29 cellular contexts compared by ENCODE assay signal in the genomic region with DNA sequence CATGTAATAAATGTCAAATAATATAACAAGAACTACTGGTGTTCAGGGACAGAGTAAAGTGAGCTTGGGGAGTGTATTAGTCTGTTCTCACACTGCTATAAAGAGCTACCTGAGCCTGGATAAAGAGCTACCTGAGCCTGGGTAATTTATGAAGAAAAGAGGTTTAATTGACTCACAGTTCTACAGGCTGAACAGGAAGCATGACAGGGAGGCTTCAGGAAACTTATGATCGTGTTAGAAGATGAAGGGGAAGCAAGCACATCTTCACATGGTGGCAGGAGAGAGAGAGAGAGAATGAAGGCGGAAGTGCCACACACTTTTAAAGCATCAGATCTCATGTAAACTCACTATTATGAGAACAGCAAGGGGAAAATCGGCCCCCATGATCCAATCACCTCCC.
"Had no signal": no experiment of that assay in that cellular context is flagged by ENCODE, and none has a peak within 500 bp of the region (broad histone marks: within the 10 kb centered on the region; RNA-seq: fewer than 3 reads in every experiment).

No MANE protein-coding gene starts in this region.

- H3K27me3 Mint-ChIP-seq: dendritic cell treated with granulocyte-macrophage colony-stimulating factor and Interleukin-4, amounts not matched to agents 40 ng/mL and 50 ng/mL, for 4 days; effector memory CD8-positive, alpha-beta T cell had no signal

- H3K9me3 ChIP-seq: colonic mucosa, esophagus muscularis mucosa, esophagus squamous epithelium, gastrocnemius medialis, gastroesophageal sphincter had no signal

- H3K27ac ChIP-seq: colonic mucosa, coronary artery, dorsolateral prefrontal cortex, epithelial cell of prostate, esophagus muscularis mucosa, esophagus squamous epithelium, foreskin keratinocyte, gastrocnemius medialis, gastroesophageal sphincter, heart left ventricle, heart right ventricle, hepatocyte had no signal

- H3K4me1 Mint-ChIP-seq: endodermal cell had no signal

- ATAC-seq: effector memory CD8-positive, alpha-beta T cell; esophagus mucosa; foreskin keratinocyte; gastrocnemius medialis; gastroesophageal sphincter; heart left ventricle; heart right ventricle had no signal

- H2AFZ ChIP-seq: hepatocyte had no signal

- H3K79me2 ChIP-seq: hepatocyte had no signal

- H3K36me3 ChIP-seq: colonic mucosa, esophagus muscularis mucosa, esophagus squamous epithelium, gastrocnemius medialis, gastroesophageal sphincter, heart left ventricle, heart right ventricle had no signal

- H3K4me2 ChIP-seq: hepatocyte had no signal

- H3K4me1 ChIP-seq: colonic mucosa, esophagus muscularis mucosa, esophagus squamous epithelium, foreskin keratinocyte, gastrocnemius medialis, gastroesophageal sphincter, heart left ventricle, heart right ventricle had no signal

- FAIRE-seq: colon, endothelial cell of umbilical vein, frontal cortex had no signal

- H3K4me3 Mint-ChIP-seq: dendritic cell treated with granulocyte-macrophage colony-stimulating factor and Interleukin-4, amounts not matched to agents 40 ng/mL and 50 ng/mL, for 4 days; effector memory CD8-positive, alpha-beta T cell; endodermal cell had no signal

- H3K4me3 ChIP-seq: colonic mucosa, coronary artery, dorsolateral prefrontal cortex, esophagus muscularis mucosa, esophagus squamous epithelium, gastrocnemius medialis, gastroesophageal sphincter, heart left ventricle, heart right ventricle, hepatocyte had no signal

- H3K27me3 ChIP-seq: colonic mucosa, dorsolateral prefrontal cortex, esophagus muscularis mucosa, esophagus squamous epithelium, foreskin keratinocyte, gastrocnemius medialis, gastroesophageal sphincter, heart left ventricle, heart right ventricle, hepatocyte had no signal

- DNase-seq: colonic mucosa; cortex of kidney; dermis blood vessel endothelial cell; dorsolateral prefrontal cortex; effector CD4-positive, alpha-beta T cell; effector CD8-positive, alpha-beta T cell; effector memory CD4-positive, alpha-beta T cell; effector memory CD8-positive, alpha-beta T cell; endodermal cell; erythroblast; esophagus squamous epithelium; foreskin fibroblast; foreskin keratinocyte; foreskin melanocyte; gastrocnemius medialis; glutamatergic neuron; head of caudate nucleus; heart left ventricle; heart right ventricle had no signal

- H3K27ac Mint-ChIP-seq: dendritic cell treated with granulocyte-macrophage colony-stimulating factor and Interleukin-4, amounts not matched to agents 40 ng/mL and 50 ng/mL, for 4 days; effector memory CD8-positive, alpha-beta T cell; endodermal cell had no signal
